Comparison of ENCODE assay signal across 22 cellular contexts in genomic region chr17:19381741-19382444, GRCh38. TPM values are rescaled to one million over a fixed set of nuclear protein-coding genes. Genes with fewer than 3 reads are reported as not detected.
DNase-seq lines count a peak whose midpoint lies in the region; ATAC-seq and TF ChIP-seq lines count a peak whose summit lies in the region.
"Had no signal": no experiment of that assay in that cellular context is flagged by ENCODE, and none has a peak within 500 bp of the region (broad histone marks: within the 10 kb centered on the region; RNA-seq: fewer than 3 reads in every experiment).

No MANE protein-coding gene starts in this region.

- H3K9me3 ChIP-seq in neuronal stem cell (replicated peaks in 1 of 2; ENCODE audit: control insufficient read depth in 2 of 2, insufficient read depth in 1 of 2, low read depth in 1 of 2, low read length in 2 of 2) (no peaks in the 10 kb centered on the region), thoracic aorta (no peaks in the 10 kb centered on the region)

- CTCF ChIA-PET in RWPE1 (lab: Yijun Ruan, JAX), result no interaction called here

- DNase-seq in RWPE1 (ENCODE audit: low spot score), result no peak
- DNase-seq in coronary artery (ENCODE audit: low spot score), result peak; percentile 72
- no peak for DNase-seq in neuronal stem cell (ENCODE audit: low spot score)
- no peak for DNase-seq in thoracic aorta (ENCODE audit: low spot score)
- no peak for DNase-seq in NCI-H2227 (lab: John Stamatoyannopoulos, UW; ENCODE audit: unreplicated experiment)
- DNase-seq in NCI-H345 (lab: John Stamatoyannopoulos, UW), result no peak
- DNase-seq in hippocampal formation (lab: John Stamatoyannopoulos, UW), result no peak
- DNase-seq: activated CD4-positive, alpha-beta T cell treated with anti-CD3 and anti-CD28 coated beads, Interleukin-2, amount 50 U/mL, for 48 hours; activated naive CD4-positive, alpha-beta T cell treated with anti-CD3 and anti-CD28 coated beads, Interleukin-2, amount 50 U/mL, for 16 hours; Calu3; DND-41; endodermal cell; NCI-H1417 treated with DMSO at 0.1 percent for 48 hours; NCI-H2081 treated with DMSO at 0.1 percent for 48 hours; NCI-H446 treated with DMSO at 0.1 percent for 48 hours; NCI-H82; nephron progenitor cell; T-helper 1 cell had no signal

- no CpG with 5 or more reads among the region's 31 CpGs for WGBS in neuronal stem cell (ENCODE audit: extremely low coverage in 2 of 2, insufficient read length in 2 of 2, insufficient replicate concordance in 1 of 2), 2 donors

- no peak overlapping the region for H4K91ac ChIP-seq in neuronal stem cell (ENCODE audit: low read depth, low read length, poor library complexity)

- POLR2A ChIA-PET in RWPE1 (lab: Yijun Ruan, JAX; ENCODE audit: low non-redundant PET), result no interaction called here

- no peak overlapping the region for H2BK120ac ChIP-seq in neuronal stem cell (ENCODE audit: low read depth, low read length)

- no peak overlapping the region for H2AFZ ChIP-seq in neuronal stem cell (ENCODE audit: low read length)
- H2AFZ ChIP-seq: GM23338 had no signal

- no peak overlapping the region for H4K8ac ChIP-seq in neuronal stem cell (ENCODE audit: low read depth, low read length)

- H3K79me1 ChIP-seq in neuronal stem cell (ENCODE audit: low read depth, low read length), result peaks cover 11% of the 10 kb centered on the region

- peak overlapping the region; percentile 71 for H3K23ac ChIP-seq in neuronal stem cell (ENCODE audit: low read depth, low read length, poor library complexity)

- no peak overlapping the region for H2BK5ac ChIP-seq in neuronal stem cell (ENCODE audit: low read length)

- no peak overlapping the region for H3K4ac ChIP-seq in neuronal stem cell (ENCODE audit: low read length)

- no peak overlapping the region for H3K14ac ChIP-seq in neuronal stem cell (ENCODE audit: low read length)

- no peak overlapping the region for H3K4me2 ChIP-seq in neuronal stem cell (ENCODE audit: insufficient read depth, low read length, poor library complexity, severe bottlenecking)
- H3K4me2 ChIP-seq: GM23338 had no signal

- no peak for ATAC-seq in thoracic aorta (ENCODE audit: insufficient number of reproducible peaks, low FRiP score, low read depth)
- ATAC-seq: GM23338 had no signal

- H2BK12ac ChIP-seq in neuronal stem cell (ENCODE audit: low read length), result no peak overlapping the region

- peaks cover 11 to 18% of the 10 kb centered on the region in 2 donors for H3K4me1 ChIP-seq in neuronal stem cell (ENCODE audit: control insufficient read depth in 2 of 2, insufficient read depth in 1 of 2, low read depth in 1 of 2, low read length in 2 of 2)
- H3K4me1 ChIP-seq in thoracic aorta (ENCODE audit: control insufficient read depth in 1 of 2, low read depth in 2 of 2), result peaks cover 30 to 78% of the 10 kb centered on the region in 2 donors

- no peak for TF ChIP-seq CTCF in RWPE1 (conservative IDR thresholded peaks at IDR 0.05; ENCODE audit: low read depth)
- no peak for TF ChIP-seq CTCF in coronary artery (IDR thresholded peaks at IDR 0.05)
- no peak for TF ChIP-seq CTCF in thoracic aorta (IDR thresholded peaks at IDR 0.05)

- H3K27ac ChIP-seq in RWPE1, result peak overlapping the region; percentile 78
- peak overlapping the region; percentile 96 to 99 for H3K27ac ChIP-seq in coronary artery
- H3K27ac ChIP-seq in neuronal stem cell (replicated peaks; ENCODE audit: low read length), result no peak overlapping the region
- H3K27ac ChIP-seq in thoracic aorta, result peak overlapping the region; percentile 34 to 99
- H3K27ac ChIP-seq: cardiac muscle cell had no signal

- no peak overlapping the region for H3K18ac ChIP-seq in neuronal stem cell (ENCODE audit: low read length)

- no peak overlapping the region for H2AK5ac ChIP-seq in neuronal stem cell (ENCODE audit: low read depth, low read length)

- H3K27me3 ChIP-seq in neuronal stem cell (ENCODE audit: control insufficient read depth in 3 of 3, insufficient read depth in 3 of 3, low read depth in 1 of 3, low read length in 3 of 3), result no peaks in the 10 kb centered on the region
- no peaks in the 10 kb centered on the region for H3K27me3 ChIP-seq in thoracic aorta (replicated peaks; ENCODE audit: insufficient read depth)
- H3K27me3 ChIP-seq: cardiac muscle cell had no signal

- peaks cover 50 to 68% of the 10 kb centered on the region in 2 donors for H3K36me3 ChIP-seq in neuronal stem cell (replicated peaks in 1 of 2; ENCODE audit: control insufficient read depth in 2 of 2, insufficient read depth in 2 of 2, low read length in 2 of 2)
- peaks cover 26% of the 10 kb centered on the region for H3K36me3 ChIP-seq in thoracic aorta

- H3K9ac ChIP-seq in neuronal stem cell (ENCODE audit: low read depth, low read length, poor library complexity), result no peak overlapping the region

- H3K4me3 ChIP-seq in coronary artery, result no peak overlapping the region
- no peak overlapping the region for H3K4me3 ChIP-seq in neuronal stem cell (ENCODE audit: low read length in 2 of 2)
- H3K4me3 ChIP-seq in thoracic aorta, result no peak overlapping the region
- H3K4me3 ChIP-seq: cardiac muscle cell, GM23338 had no signal

- H2BK15ac ChIP-seq in neuronal stem cell (ENCODE audit: low read length), result no peak overlapping the region

RNA-seq across cellular contexts. Expression of gene MAPK7, which starts 3.6 kb away (rescaled TPM):
- polyA plus RNA-seq in neuronal stem cell (2013, experiment 1 of 2), result 21.1 TPM
- polyA plus RNA-seq in neuronal stem cell (2013, experiment 2 of 2), result 21.3 TPM
- 10 to 100 TPM; 49.2 to 51.2 TPM for total RNA-seq in thoracic aorta

RNA-seq across cellular contexts. Expression of gene MFAP4, which starts 5.1 kb away (rescaled TPM):
- 0.18 TPM for polyA plus RNA-seq in neuronal stem cell (2013, experiment 1 of 2)
- polyA plus RNA-seq in neuronal stem cell (2013, experiment 2 of 2), result 0.07 TPM
- total RNA-seq in thoracic aorta, result 100 to 1,000 TPM; 425 to 501 TPM
- total RNA-seq: Calu3, SK-MEL-5 had no signal

RNA-seq across cellular contexts. Expression of gene B9D1, which starts 19.4 kb away (rescaled TPM):
- polyA plus RNA-seq in neuronal stem cell (2013, experiment 1 of 2), result 22.2 TPM
- polyA plus RNA-seq in neuronal stem cell (2013, experiment 2 of 2), result 23.4 TPM
- total RNA-seq in thoracic aorta, result 10 to 100 TPM in 1 of 2 donors, 1 to 10 TPM in 1; 6.3 to 33.4 TPM
- polyA plus RNA-seq: CD14-positive monocyte had no signal

RNA-seq across cellular contexts. Expression of gene RNF112, which starts 29.1 kb away (rescaled TPM):
- 1.4 TPM for polyA plus RNA-seq in neuronal stem cell (2013, experiment 1 of 2)
- 1.1 TPM for polyA plus RNA-seq in neuronal stem cell (2013, experiment 2 of 2)
- 1 to 10 TPM; 2.8 to 8.3 TPM for total RNA-seq in thoracic aorta
- total RNA-seq: SK-MEL-5 had no signal
- polyA plus RNA-seq: CD14-positive monocyte had no signal
